In the genomic region with DNA sequence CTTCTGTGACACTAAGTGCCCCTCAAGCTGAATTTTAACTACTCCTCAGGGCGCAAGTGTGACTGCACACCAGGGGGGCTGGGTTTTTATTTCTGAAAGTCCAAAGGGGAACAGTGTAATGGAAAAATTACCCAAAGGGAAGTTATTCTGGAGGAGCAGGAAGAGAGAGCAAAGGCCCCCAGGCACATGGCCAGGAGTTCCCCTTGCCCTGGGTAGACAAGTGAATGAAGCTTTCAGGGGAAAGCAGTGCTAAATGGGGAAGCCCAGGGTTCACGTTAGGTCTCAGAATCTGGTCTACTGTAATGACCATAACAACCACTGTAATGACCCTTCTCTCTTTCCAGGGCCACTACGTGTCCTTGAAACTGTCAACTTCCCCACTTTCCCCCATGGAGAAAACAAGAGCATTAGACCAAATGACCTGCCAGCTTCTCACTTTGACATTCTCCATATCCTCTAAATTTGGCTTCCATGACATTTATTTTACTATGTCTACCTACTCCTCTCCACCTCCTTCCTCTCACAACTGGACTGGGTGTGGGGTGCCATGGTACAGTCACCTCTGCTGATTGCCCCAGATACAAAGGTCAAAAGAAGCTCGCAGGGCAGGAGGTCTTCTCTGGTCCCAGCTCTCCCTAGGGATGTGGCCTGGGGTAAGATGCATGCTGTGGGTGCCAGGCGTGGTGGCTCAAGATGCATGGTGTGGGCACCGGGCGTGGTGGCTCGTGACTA, we compare ENCODE assay signal across 9 cellular contexts. TPM values are rescaled to one million over a fixed set of nuclear protein-coding genes. Genes with fewer than 3 reads are reported as not detected.
DNase-seq lines count a peak whose midpoint lies in the region; ATAC-seq and TF ChIP-seq lines count a peak whose summit lies in the region.
"Had no signal": no experiment of that assay in that cellular context is flagged by ENCODE, and none has a peak within 500 bp of the region (broad histone marks: within the 10 kb centered on the region; RNA-seq: fewer than 3 reads in every experiment).

No MANE protein-coding gene starts in this region.

- no peaks in the 10 kb centered on the region for H3K9me3 ChIP-seq in right cardiac atrium (ENCODE audit: control insufficient read depth, low read length)
- H3K9me3 ChIP-seq in upper lobe of right lung, result no peaks in the 10 kb centered on the region
- H3K9me3 ChIP-seq in suprapubic skin, result no peaks in the 10 kb centered on the region

- H3K4me3 ChIP-seq in right cardiac atrium (ENCODE audit: low read length), result no peak overlapping the region
- H3K4me3 ChIP-seq in upper lobe of right lung, result peak overlapping the region; percentile 28
- H3K4me3 ChIP-seq in suprapubic skin, result no peak overlapping the region

- H3K4me1 ChIP-seq in right cardiac atrium (ENCODE audit: control insufficient read depth, insufficient read depth, low read length) (no peaks in the 10 kb centered on the region), upper lobe of right lung (no peaks in the 10 kb centered on the region), suprapubic skin (peaks cover 10% of the 10 kb centered on the region)

- TF ChIP-seq POLR2A in suprapubic skin (IDR thresholded peaks at IDR 0.05), result no peak

- ATAC-seq in Right ventricle myocardium inferior (peak; percentile 72), right cardiac atrium (peak; percentile 82 to 87), upper lobe of right lung (peak; percentile 93)

- H3K36me3 ChIP-seq in upper lobe of right lung (no peaks in the 10 kb centered on the region), suprapubic skin (no peaks in the 10 kb centered on the region)

- H3K27me3 ChIP-seq in right cardiac atrium (ENCODE audit: control insufficient read depth, insufficient read depth) (no peaks in the 10 kb centered on the region), upper lobe of right lung (no peaks in the 10 kb centered on the region), suprapubic skin (no peaks in the 10 kb centered on the region)

- TF ChIP-seq CTCF in upper lobe of right lung (IDR thresholded peaks at IDR 0.05), result no peak
- TF ChIP-seq CTCF in suprapubic skin (IDR thresholded peaks at IDR 0.05), result no peak

- no peak overlapping the region for H3K27ac ChIP-seq in right cardiac atrium (ENCODE audit: low read length)
- peak overlapping the region; percentile 63 for H3K27ac ChIP-seq in upper lobe of right lung
- H3K27ac ChIP-seq in suprapubic skin, result no peak overlapping the region

- 76% methylated on average over 8 of the region's 8 CpGs for WGBS in right cardiac atrium
- 87% methylated on average over 8 of the region's 8 CpGs for WGBS in suprapubic skin

- DNase-seq in Right ventricle myocardium inferior (ENCODE audit: missing footprints) (peak; percentile 76), cardiac septum (ENCODE audit: low spot score) (no peak), MV-4-11 (lab: John Stamatoyannopoulos, UW) (peak; percentile 95), right cardiac atrium (peak; percentile 51 to 82 (median 81)), upper lobe of right lung (peak; percentile 76), NCI-H187 (lab: John Stamatoyannopoulos, UW) (no peak), suprapubic skin (ENCODE audit: low spot score in 2 of 2) (no peak), NCI-H748 (lab: John Stamatoyannopoulos, UW; ENCODE audit: unreplicated experiment) (no peak)
- DNase-seq: activated T-cell treated with anti-CD3 and anti-CD28 coated beads, Interleukin-2, amount 50 U/mL, for 24 hours had no signal

- intact Hi-C loops in Right ventricle myocardium inferior (cut with DNase I), result no loop called here
- intact Hi-C loops in cardiac septum (cut with DNase I), result no loop called here
- intact Hi-C loops in right cardiac atrium (cut with DNase I), result no loop called here
- intact Hi-C loops in upper lobe of right lung (cut with DNase I), result no loop called here

- TF ChIP-seq EP300 in suprapubic skin (IDR thresholded peaks at IDR 0.05), result no peak

RNA-seq across cellular contexts. Expression of a gene that starts 34.1 kb away (rescaled TPM):
- total RNA-seq in Right ventricle myocardium inferior, result 135 TPM
- total RNA-seq in cardiac septum, result 83.8 TPM
- 100 to 1,000 TPM in 3 of 4 donors, 10 to 100 TPM in 1; 86.8 to 207 (median 155) TPM for total RNA-seq in right cardiac atrium
- 43.5 TPM for polyA plus RNA-seq in right cardiac atrium
- total RNA-seq in upper lobe of right lung, result 353 TPM
- total RNA-seq in suprapubic skin, result 100 to 1,000 TPM in 2 of 4 donors, 10 to 100 TPM in 2; 71.4 to 175 (median 120) TPM

Comparison
In these comparisons a context has a peak if more than half of its experiments do, and no peak if none do; other contexts are left out.
1. DNase-seq: peak in Right ventricle myocardium inferior (single experiment), MV-4-11 (single experiment), right cardiac atrium (3 of 3) and upper lobe of right lung (single experiment); none in cardiac septum (single experiment), NCI-H187 (0 of 2), suprapubic skin (0 of 2) and NCI-H748 (single experiment).
2. Peak in every context shown above with its lines, with median percentiles within 50 percentile points of each other: ATAC-seq.